Comparison of ENCODE assay signal across 8 cellular contexts in genomic region chr11:82955676-82956453, GRCh38. TPM values are rescaled to one million over a fixed set of nuclear protein-coding genes. Genes with fewer than 3 reads are reported as not detected.
DNase-seq lines count a peak whose midpoint lies in the region; TF ChIP-seq lines count a peak whose summit lies in the region.
"Not testable (repeated sequence)": the region's sequence is repeated elsewhere in the genome, so short reads cannot be mapped to it uniquely, and the experiment has no call there.

No MANE protein-coding gene starts in this region.

- not testable (repeated sequence) for H3K36me3 ChIP-seq in Peyer's patch; cardiac muscle cell; neuronal stem cell (replicated peaks in 1 of 2; ENCODE audit: control insufficient read depth in 2 of 2, insufficient read depth in 2 of 2, low read length in 2 of 2)

- DNase-seq in DMS153 (lab: John Stamatoyannopoulos, UW), result peak; percentile 70
- DNase-seq in NB4 (ENCODE audit: low read depth), result peak; percentile 25
- peak in 2 of 3 donors; percentile 84 to 90 for DNase-seq in Peyer's patch
- peak; percentile 29 to 30 for DNase-seq in activated CD4-positive, alpha-beta T cell treated with anti-CD3 and anti-CD28 coated beads, Interleukin-2, amount 50 U/mL, for 4 hours
- DNase-seq in activated gamma-delta T cell (lab: John Stamatoyannopoulos, UW), result peak; percentile 14
- DNase-seq in cardiac muscle cell (ENCODE audit: low read depth in 1 of 2, low spot score in 1 of 2), result peak in 1 of 2 donors; percentile 59
- not testable (repeated sequence) for DNase-seq in neuronal stem cell (ENCODE audit: low spot score)
- peak; percentile 34 to 40 for DNase-seq in stimulated activated CD8-positive, alpha-beta memory T cell treated with anti-CD3 and anti-CD28 coated beads, Interleukin-7, amount 100 ng/mL, for 1 hour (ENCODE audit: low read depth in 2 of 2)

- H3K9ac ChIP-seq in neuronal stem cell (ENCODE audit: low read depth, low read length, poor library complexity), result not testable (repeated sequence)

- not testable (repeated sequence) for H3K4me2 ChIP-seq in neuronal stem cell (ENCODE audit: insufficient read depth, low read length, poor library complexity, severe bottlenecking)

- not testable (repeated sequence) for TF ChIP-seq POLR2A in NB4 (IDR thresholded peaks at IDR 0.05; ENCODE audit: extremely low read depth, insufficient read length); Peyer's patch (IDR thresholded peaks at IDR 0.05)

- not testable (repeated sequence) for H3K79me1 ChIP-seq in neuronal stem cell (ENCODE audit: low read depth, low read length)

- H3K18ac ChIP-seq in neuronal stem cell (ENCODE audit: low read length), result not testable (repeated sequence)

- not testable (repeated sequence) for H2BK120ac ChIP-seq in neuronal stem cell (ENCODE audit: low read depth, low read length)

- TF ChIP-seq CTCF in NB4 (IDR thresholded peaks at IDR 0.05; ENCODE audit: low read depth, low read length); Peyer's patch (IDR thresholded peaks at IDR 0.05); cardiac muscle cell (IDR thresholded peaks at IDR 0.05; ENCODE audit: low read depth, low read length): not testable (repeated sequence)

- peaks cover 0 to 20% (median 4%) of the 10 kb centered on the region in 4 donors for H3K4me1 ChIP-seq in Peyer's patch
- H3K4me1 ChIP-seq in cardiac muscle cell (ENCODE audit: low read depth), result peaks cover 15% of the 10 kb centered on the region
- not testable (repeated sequence) for H3K4me1 ChIP-seq in neuronal stem cell (ENCODE audit: control insufficient read depth in 2 of 2, insufficient read depth in 1 of 2, low read depth in 1 of 2, low read length in 2 of 2)

- no CpG with 5 or more reads among the region's 9 CpGs for WGBS in neuronal stem cell (ENCODE audit: extremely low coverage in 2 of 2, insufficient read length in 2 of 2, insufficient replicate concordance in 1 of 2), 2 donors

- peak overlapping the region in 3 of 4 donors; percentile 1 to 59 (median 31) for H3K27ac ChIP-seq in Peyer's patch
- peak overlapping the region; percentile 49 for H3K27ac ChIP-seq in cardiac muscle cell
- H3K27ac ChIP-seq in neuronal stem cell (replicated peaks; ENCODE audit: low read length), result not testable (repeated sequence)

- not testable (repeated sequence) for H3K4me3 ChIP-seq in NB4 (ENCODE audit: low read depth, low read length); Peyer's patch; cardiac muscle cell; neuronal stem cell (ENCODE audit: low read length in 2 of 2)

- H3K4ac ChIP-seq in neuronal stem cell (ENCODE audit: low read length), result not testable (repeated sequence)

- peak overlapping the region; percentile 86 for H2AFZ ChIP-seq in neuronal stem cell (ENCODE audit: low read length)

- H3K27me3 ChIP-seq in Peyer's patch; cardiac muscle cell; neuronal stem cell (ENCODE audit: control insufficient read depth in 3 of 3, insufficient read depth in 3 of 3, low read depth in 1 of 3, low read length in 3 of 3): not testable (repeated sequence)

- not testable (repeated sequence) for H3K9me3 ChIP-seq in Peyer's patch; cardiac muscle cell (ENCODE audit: low read depth); neuronal stem cell (replicated peaks in 1 of 2; ENCODE audit: control insufficient read depth in 2 of 2, insufficient read depth in 1 of 2, low read depth in 1 of 2, low read length in 2 of 2)

- not testable (repeated sequence) for H2BK15ac ChIP-seq in neuronal stem cell (ENCODE audit: low read length)

- H2BK5ac ChIP-seq in neuronal stem cell (ENCODE audit: low read length), result not testable (repeated sequence)

- H2BK12ac ChIP-seq in neuronal stem cell (ENCODE audit: low read length), result not testable (repeated sequence)

- not testable (repeated sequence) for H3K14ac ChIP-seq in neuronal stem cell (ENCODE audit: low read length)

- H4K8ac ChIP-seq in neuronal stem cell (ENCODE audit: low read depth, low read length), result not testable (repeated sequence)

- H2AK5ac ChIP-seq in neuronal stem cell (ENCODE audit: low read depth, low read length), result not testable (repeated sequence)

- not testable (repeated sequence) for H4K91ac ChIP-seq in neuronal stem cell (ENCODE audit: low read depth, low read length, poor library complexity)

- not testable (repeated sequence) for H3K23ac ChIP-seq in neuronal stem cell (ENCODE audit: low read depth, low read length, poor library complexity)

RNA-seq across cellular contexts. Expression of gene DDIAS, which starts 54.3 kb away (rescaled TPM):
- total RNA-seq in Peyer's patch, result under 1 TPM in 3 of 4 donors, not detected in 1; 0.27 to 0.83 (median 0.47) TPM
- total RNA-seq in cardiac muscle cell, result 2.3 and 4.0 TPM in 2 replicates
- 4.8 and 6.2 TPM in 2 replicates for polyA plus RNA-seq in cardiac muscle cell
- polyA plus RNA-seq in neuronal stem cell (2013, experiment 1 of 2), result 12.6 TPM
- 12.1 TPM for polyA plus RNA-seq in neuronal stem cell (2013, experiment 2 of 2)

RNA-seq across cellular contexts. Expression of gene PRCP, which starts 55.6 kb away (rescaled TPM):
- total RNA-seq in Peyer's patch (10 to 100 TPM; 12.5 to 56.9 (median 16.4) TPM), cardiac muscle cell (58.7 and 61.1 TPM in 2 replicates)
- 106 and 130 TPM in 2 replicates for polyA plus RNA-seq in cardiac muscle cell
- 22.8 TPM for polyA plus RNA-seq in neuronal stem cell (2013, experiment 1 of 2)
- 21.8 TPM for polyA plus RNA-seq in neuronal stem cell (2013, experiment 2 of 2)
